23 cellular contexts compared by ENCODE assay signal in genomic region chr16:6249863-6250262, GRCh38.
"Had no signal": no experiment of that assay in that cellular context is flagged by ENCODE, and none has a peak within 500 bp of the region (broad histone marks: within the 10 kb centered on the region; RNA-seq: fewer than 3 reads in every experiment).

No MANE protein-coding gene starts in this region.

- H3K36me3 ChIP-seq: brain microvascular endothelial cell had no signal

- H3K27me3 ChIP-seq: brain microvascular endothelial cell had no signal

- H3K36me3 Mint-ChIP-seq: activated naive CD8-positive, alpha-beta T cell had no signal

- H3K27ac Mint-ChIP-seq: activated CD4-positive, alpha-beta memory T cell treated with anti-CD3 and anti-CD28 coated beads, Interleukin-2, amount 10 ng/mL, durations not matched to agents 7 days and 5 days; activated CD4-positive, alpha-beta T cell treated with anti-CD3 and anti-CD28 coated beads for 36 hours; activated CD4-positive, alpha-beta T cell treated with anti-CD3 and anti-CD28 coated beads, Interleukin-2, amount 10 ng/mL, durations not matched to agents 7 days and 5 days; activated naive CD8-positive, alpha-beta T cell; activated T-cell treated with anti-CD3 and anti-CD28 coated beads, Interleukin-2, amount 50 U/mL, for 24 hours; activated T-helper 17 cell treated with anti-CD3 and anti-CD28 coated beads, Interleukin-2, amount 50 U/mL, for 72 hours had no signal

- DNase-seq: activated CD4-positive, alpha-beta memory T cell treated with anti-CD3 and anti-CD28 coated beads, Interleukin-2, amount 10 ng/mL, durations not matched to agents 7 days and 5 days; activated CD4-positive, alpha-beta T cell treated with anti-CD3 and anti-CD28 coated beads for 36 hours; activated CD4-positive, alpha-beta T cell treated with anti-CD3 and anti-CD28 coated beads, Interleukin-2, amount 10 ng/mL, durations not matched to agents 7 days and 5 days; activated CD4-positive, alpha-beta T cell treated with anti-CD3 and anti-CD28 coated beads, Interleukin-2, amount 50 U/mL, for 4 hours; activated CD4-positive, CD25-positive, alpha-beta regulatory T cell; activated CD4-positive, CD25-positive, alpha-beta regulatory T cell treated with anti-CD3 and anti-CD28 coated beads, Interleukin-2, amount 50 U/mL, for 72 hours; activated CD8-positive, alpha-beta memory T cell treated with anti-CD3 and anti-CD28 coated beads, Interleukin-2, amount 50 U/mL, for 48 hours; activated effector memory CD4-positive, alpha-beta T cell treated with Interleukin-2 at 50 U/mL for 16 hours; activated gamma-delta T cell treated with Interleukin-2 at 50 U/mL for 16 hours; activated naive CD4-positive, alpha-beta T cell treated with anti-CD3 and anti-CD28 coated beads, Interleukin-2, amount 50 U/mL, for 16 hours; activated naive CD4-positive, alpha-beta T cell treated with Interleukin-2 at 50 U/mL for 16 hours; activated T-cell treated with anti-CD3 and anti-CD28 coated beads for 4 hours; activated T-cell treated with anti-CD3 and anti-CD28 coated beads, Interleukin-2, amount 50 U/mL, for 24 hours; amniotic stem cell; anterior cingulate cortex; brain microvascular endothelial cell; effector CD8-positive, alpha-beta T cell; foreskin fibroblast; head of caudate nucleus; T-helper 2 cell had no signal

- H3K4me1 Mint-ChIP-seq: activated CD4-positive, alpha-beta memory T cell treated with anti-CD3 and anti-CD28 coated beads, Interleukin-2, amount 10 ng/mL, durations not matched to agents 7 days and 5 days; activated CD4-positive, alpha-beta T cell treated with anti-CD3 and anti-CD28 coated beads for 36 hours; activated CD4-positive, alpha-beta T cell treated with anti-CD3 and anti-CD28 coated beads, Interleukin-2, amount 10 ng/mL, durations not matched to agents 7 days and 5 days; activated T-helper 17 cell treated with anti-CD3 and anti-CD28 coated beads, Interleukin-2, amount 50 U/mL, for 72 hours; central memory CD8-positive, alpha-beta T cell had no signal

- H3K27me3 Mint-ChIP-seq: activated CD4-positive, alpha-beta memory T cell treated with anti-CD3 and anti-CD28 coated beads, Interleukin-2, amount 10 ng/mL, durations not matched to agents 7 days and 5 days; activated CD4-positive, alpha-beta T cell treated with anti-CD3 and anti-CD28 coated beads for 36 hours; activated CD4-positive, alpha-beta T cell treated with anti-CD3 and anti-CD28 coated beads, Interleukin-2, amount 10 ng/mL, durations not matched to agents 7 days and 5 days; activated naive CD8-positive, alpha-beta T cell; activated T-cell treated with anti-CD3 and anti-CD28 coated beads, Interleukin-2, amount 50 U/mL, for 24 hours; activated T-helper 17 cell treated with anti-CD3 and anti-CD28 coated beads, Interleukin-2, amount 50 U/mL, for 72 hours; central memory CD8-positive, alpha-beta T cell had no signal

- H3K27ac ChIP-seq: brain microvascular endothelial cell had no signal

- H3K4me3 Mint-ChIP-seq: activated CD4-positive, alpha-beta memory T cell treated with anti-CD3 and anti-CD28 coated beads, Interleukin-2, amount 10 ng/mL, durations not matched to agents 7 days and 5 days; activated CD4-positive, alpha-beta T cell treated with anti-CD3 and anti-CD28 coated beads for 36 hours; activated CD4-positive, alpha-beta T cell treated with anti-CD3 and anti-CD28 coated beads, Interleukin-2, amount 10 ng/mL, durations not matched to agents 7 days and 5 days; activated naive CD8-positive, alpha-beta T cell; activated T-cell treated with anti-CD3 and anti-CD28 coated beads, Interleukin-2, amount 50 U/mL, for 24 hours; activated T-helper 17 cell treated with anti-CD3 and anti-CD28 coated beads, Interleukin-2, amount 50 U/mL, for 72 hours; central memory CD8-positive, alpha-beta T cell had no signal
